ENCODE assay signal across 21 cellular contexts in genomic region chr3:151301787-151302186, GRCh38. TPM values are rescaled to one million over a fixed set of nuclear protein-coding genes. Genes with fewer than 3 reads are reported as not detected.
DNase-seq lines count a peak whose midpoint lies in the region; ATAC-seq and FAIRE-seq lines count a peak whose summit lies in the region.
"Had no signal": no experiment of that assay in that cellular context is flagged by ENCODE, and none has a peak within 500 bp of the region (broad histone marks: within the 10 kb centered on the region; RNA-seq: fewer than 3 reads in every experiment).

No MANE protein-coding gene starts in this region.

- H3K27ac Mint-ChIP-seq in activated naive CD4-positive, alpha-beta T cell treated with anti-CD3 and anti-CD28 coated beads, Interleukin-2, amount 50 U/mL, for 72 hours, result peak overlapping the region in 1 of 2 donors; percentile 1
- no peak overlapping the region for H3K27ac Mint-ChIP-seq in activated naive CD4-positive, alpha-beta T cell treated with anti-CD3 and anti-CD28 coated beads for 36 hours
- H3K27ac Mint-ChIP-seq: B cell had no signal

- H3K4me1 Mint-ChIP-seq in activated naive CD4-positive, alpha-beta T cell treated with anti-CD3 and anti-CD28 coated beads for 36 hours (ENCODE audit: low read depth), result peaks cover 38% of the 10 kb centered on the region
- H3K4me1 Mint-ChIP-seq: B cell had no signal

- no peaks in the 10 kb centered on the region for H3K9me3 Mint-ChIP-seq in activated naive CD4-positive, alpha-beta T cell treated with anti-CD3 and anti-CD28 coated beads, Interleukin-2, amount 50 U/mL, for 72 hours
- H3K9me3 Mint-ChIP-seq in activated naive CD4-positive, alpha-beta T cell treated with anti-CD3 and anti-CD28 coated beads for 36 hours, result no peaks in the 10 kb centered on the region

- H3K27ac ChIP-seq in epithelial cell of prostate, result peak overlapping the region; percentile 99
- H3K27ac ChIP-seq: ovary had no signal

- CTCF ChIA-PET in activated naive CD4-positive, alpha-beta T cell treated with anti-CD3 and anti-CD28 coated beads for 36 hours (lab: Charles Lee), result interaction anchor here (1.2 kb wide), 1 partner anchor 96 kb away, joined by 3 read pairs; no protein-coding TSS in a partner anchor

- peaks cover 0 to 15% of the 10 kb centered on the region in 2 donors for H3K36me3 Mint-ChIP-seq in activated naive CD4-positive, alpha-beta T cell treated with anti-CD3 and anti-CD28 coated beads, Interleukin-2, amount 50 U/mL, for 72 hours
- H3K36me3 Mint-ChIP-seq in activated naive CD4-positive, alpha-beta T cell treated with anti-CD3 and anti-CD28 coated beads for 36 hours (ENCODE audit: low read depth), result no peaks in the 10 kb centered on the region

- FAIRE-seq in RCC 7860 (lab: Jason Lieb, UNC), result peak; percentile 31
- FAIRE-seq: endothelial cell of umbilical vein, K562, urothelium cell line had no signal

- no peak overlapping the region for H3K4me3 Mint-ChIP-seq in activated naive CD4-positive, alpha-beta T cell treated with anti-CD3 and anti-CD28 coated beads for 36 hours
- H3K4me3 Mint-ChIP-seq: B cell had no signal

- intact Hi-C loops in activated naive CD4-positive, alpha-beta T cell treated with anti-CD3 and anti-CD28 coated beads for 36 hours (cut with micrococcal nuclease), result loop anchor here (10.0 kb wide), 1 partner anchor 537 kb away; the partner anchor contains the start of gene SIAH2

- peaks cover 26% of the 10 kb centered on the region for H3K27me3 Mint-ChIP-seq in activated naive CD4-positive, alpha-beta T cell treated with anti-CD3 and anti-CD28 coated beads for 36 hours (ENCODE audit: low read depth)

- peak; percentile 29 to 75 for ATAC-seq in activated naive CD4-positive, alpha-beta T cell treated with anti-CD3 and anti-CD28 coated beads, Interleukin-2, amount 50 U/mL, for 72 hours
- peak; percentile 26 for ATAC-seq in stimulated activated naive CD8-positive, alpha-beta T cell treated with anti-CD3 and anti-CD28 coated beads, Interleukin-15, Interleukin-2, amounts not matched to agents 100 U/mL and 50 U/mL, for 24 hours
- ATAC-seq: K562, left colon had no signal

- no peak for DNase-seq in activated naive CD4-positive, alpha-beta T cell treated with anti-CD3 and anti-CD28 coated beads, Interleukin-2, amount 50 U/mL, for 72 hours (ENCODE audit: low spot score in 2 of 2)
- DNase-seq in activated naive CD4-positive, alpha-beta T cell treated with anti-CD3 and anti-CD28 coated beads for 36 hours, result no peak
- no peak for DNase-seq in RCC 7860 (ENCODE audit: low spot score)
- peak; percentile 72 for DNase-seq in epithelial cell of prostate (ENCODE audit: low read depth, low spot score)
- no peak for DNase-seq in stimulated activated naive CD8-positive, alpha-beta T cell treated with anti-CD3 and anti-CD28 coated beads, Interleukin-15, Interleukin-2, amounts not matched to agents 100 U/mL and 50 U/mL, for 24 hours
- no peak for DNase-seq in NCI-H2171 (lab: John Stamatoyannopoulos, UW)
- no peak for DNase-seq in NCI-H1092 treated with DMSO at 0.1 percent for 48 hours (lab: John Stamatoyannopoulos, UW)
- no peak for DNase-seq in HT-29 (ENCODE audit: low spot score)
- DNase-seq: activated CD8-positive, alpha-beta memory T cell treated with anti-CD3 and anti-CD28 coated beads for 24 hours; activated naive CD4-positive, alpha-beta T cell treated with anti-CD3 and anti-CD28 coated beads, Interleukin-2, amount 50 U/mL, for 16 hours; DMS 273 treated with DMSO at 0.1 percent for 48 hours; hypothalamus; left colon; NCI-H1436 treated with DMSO at 0.1 percent for 48 hours; ovary; stimulated activated naive CD4-positive, alpha-beta T cell had no signal

RNA-seq across cellular contexts. Expression of gene GPR87, which starts 14.8 kb away (rescaled TPM):
- 1 to 10 TPM in 1 of 2 donors, under 1 TPM in 1; 0.97 to 1.3 TPM for total RNA-seq in activated naive CD4-positive, alpha-beta T cell treated with anti-CD3 and anti-CD28 coated beads, Interleukin-2, amount 50 U/mL, for 72 hours
- total RNA-seq in activated naive CD4-positive, alpha-beta T cell treated with anti-CD3 and anti-CD28 coated beads for 36 hours, result under 1 TPM in 1 of 2 experiments, not detected in 1; 0.19 TPM
- 1.8 and 2.6 TPM in 2 replicates for total RNA-seq in HT-29 (2014; rRNA removed; shearing (Covaris generic))
- total RNA-seq: B cell, endothelial cell of umbilical vein, K562, left colon had no signal

RNA-seq across cellular contexts. Expression of gene P2RY14, which starts 23.4 kb away (rescaled TPM):
- total RNA-seq in activated naive CD4-positive, alpha-beta T cell treated with anti-CD3 and anti-CD28 coated beads, Interleukin-2, amount 50 U/mL, for 72 hours, result under 1 TPM; 0.14 to 0.68 TPM
- under 1 TPM; 0.12 to 0.69 TPM for total RNA-seq in activated naive CD4-positive, alpha-beta T cell treated with anti-CD3 and anti-CD28 coated beads for 36 hours
- total RNA-seq in HT-29 (2014; rRNA removed; shearing (Covaris generic)), result not detected in 2 replicates
- total RNA-seq: endothelial cell of umbilical vein, K562, smooth muscle cell had no signal

RNA-seq across cellular contexts. Expression of gene P2RY13, which starts 27.6 kb away (rescaled TPM):
- total RNA-seq in activated naive CD4-positive, alpha-beta T cell treated with anti-CD3 and anti-CD28 coated beads, Interleukin-2, amount 50 U/mL, for 72 hours, result not detected
- not detected for total RNA-seq in activated naive CD4-positive, alpha-beta T cell treated with anti-CD3 and anti-CD28 coated beads for 36 hours
- total RNA-seq in HT-29 (2014; rRNA removed; shearing (Covaris generic)), result not detected in 2 replicates
- total RNA-seq: endothelial cell of umbilical vein, K562, smooth muscle cell had no signal
